Comparison of ENCODE assay signal across 18 cellular contexts in the genomic region with DNA sequence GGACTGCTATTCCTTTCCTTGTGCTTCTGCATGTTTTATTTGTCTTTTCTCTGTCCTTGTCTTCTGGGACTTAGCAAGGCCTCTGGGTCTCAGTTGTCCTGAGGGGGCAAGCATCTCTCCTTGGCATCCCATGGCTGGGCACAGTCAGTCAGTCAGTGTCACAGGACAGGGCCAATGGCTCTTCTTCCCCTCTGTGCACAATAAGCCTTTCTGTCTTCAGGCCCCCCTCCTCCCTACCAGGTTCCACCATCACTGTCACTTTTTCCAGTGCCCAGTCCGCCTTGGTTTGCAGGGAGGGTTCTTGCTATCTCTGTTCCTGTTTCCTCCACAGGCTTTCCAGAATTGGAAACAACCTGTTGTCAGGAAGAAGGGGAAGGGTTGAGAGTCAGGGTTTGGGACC. TPM values are rescaled to one million over a fixed set of nuclear protein-coding genes. Genes with fewer than 3 reads are reported as not detected.
A peak's percentile ranks its signal among the peaks of the same experiment; 100 is the strongest.
DNase-seq lines count a peak whose midpoint lies in the region; ATAC-seq, FAIRE-seq and TF ChIP-seq lines count a peak whose summit lies in the region.
"Had no signal": no experiment of that assay in that cellular context is flagged by ENCODE, and none has a peak within 500 bp of the region (broad histone marks: within the 10 kb centered on the region; RNA-seq: fewer than 3 reads in every experiment).

No MANE protein-coding gene starts in this region.

- WGBS in mesenchymal stem cell, result 100% methylated on average over 1 of the region's 1 CpG

- no peak for DNase-seq in natural killer cell
- DNase-seq in natural killer cell treated with Interleukin-12 subunit alpha and Interleukin-12 subunit beta and Interleukin-15 and Interleukin-18, amount 100 ng/mL, for 72 hours (ENCODE audit: low spot score), result no peak
- DNase-seq in T-helper 17 cell, result no peak
- no peak for DNase-seq in mesenchymal stem cell
- no peak for DNase-seq in GM19239 (ENCODE audit: insufficient read length, low spot score)
- DNase-seq: activated naive CD4-positive, alpha-beta T cell treated with anti-CD3 and anti-CD28 coated beads for 36 hours; AML-193; brain microvascular endothelial cell; dermis blood vessel endothelial cell; mammary epithelial cell; NCI-H2107; NCI-H69; right cardiac atrium had no signal

- no peak overlapping the region for H3K4ac ChIP-seq in mesenchymal stem cell (ENCODE audit: low read depth in 1 of 2, low read length in 2 of 2)

- H3K27ac Mint-ChIP-seq in natural killer cell, result peak overlapping the region; percentile 45 to 85
- peak overlapping the region in 1 of 2 donors; percentile 84 for H3K27ac Mint-ChIP-seq in natural killer cell treated with Interleukin-12 subunit alpha and Interleukin-12 subunit beta and Interleukin-15 and Interleukin-18, amount 100 ng/mL, for 72 hours
- H3K27ac Mint-ChIP-seq in T-helper 17 cell, result peak overlapping the region; percentile 91
- H3K27ac Mint-ChIP-seq: activated naive CD4-positive, alpha-beta T cell treated with anti-CD3 and anti-CD28 coated beads for 36 hours had no signal

- H3K4me2 ChIP-seq in mesenchymal stem cell (ENCODE audit: low read length, poor library complexity, severe bottlenecking), result no peak overlapping the region

- H3K9me3 ChIP-seq in T-helper 17 cell (ENCODE audit: control insufficient read depth, low read length, poor library complexity, severe bottlenecking) (no peaks in the 10 kb centered on the region), mesenchymal stem cell (ENCODE audit: control insufficient read depth, low read length) (no peaks in the 10 kb centered on the region)
- H3K9me3 ChIP-seq: suprapubic skin had no signal

- H3K36me3 Mint-ChIP-seq in natural killer cell, result no peaks in the 10 kb centered on the region
- peaks cover 13% of the 10 kb centered on the region for H3K36me3 Mint-ChIP-seq in natural killer cell treated with Interleukin-12 subunit alpha and Interleukin-12 subunit beta and Interleukin-15 and Interleukin-18, amount 100 ng/mL, for 72 hours
- H3K36me3 Mint-ChIP-seq in T-helper 17 cell (ENCODE audit: low read depth), result peaks cover 3% of the 10 kb centered on the region

- no peak overlapping the region for H3K9ac ChIP-seq in mesenchymal stem cell (ENCODE audit: low read length)

- FAIRE-seq in GM19239 (lab: Jason Lieb, UNC), result no peak

- no peak overlapping the region for H4K8ac ChIP-seq in mesenchymal stem cell (ENCODE audit: low read length)

- no peak overlapping the region for H2BK5ac ChIP-seq in mesenchymal stem cell (ENCODE audit: low read depth, low read length, poor library complexity, severe bottlenecking)

- peak overlapping the region; percentile 32 for H2BK15ac ChIP-seq in mesenchymal stem cell (ENCODE audit: low read depth, poor library complexity, severe bottlenecking)

- H3K4me1 Mint-ChIP-seq in natural killer cell, result peaks cover 49 to 61% of the 10 kb centered on the region in 2 donors
- H3K4me1 Mint-ChIP-seq in natural killer cell treated with Interleukin-12 subunit alpha and Interleukin-12 subunit beta and Interleukin-15 and Interleukin-18, amount 100 ng/mL, for 72 hours (ENCODE audit: low read depth in 2 of 2), result peaks cover 53 to 55% of the 10 kb centered on the region in 2 donors
- peaks cover 43% of the 10 kb centered on the region for H3K4me1 Mint-ChIP-seq in T-helper 17 cell

- no peak for TF ChIP-seq CTCF in natural killer cell (IDR thresholded peaks at IDR 0.05)

- peaks cover 0 to 20% of the 10 kb centered on the region in 2 experiments for H3K36me3 ChIP-seq in mesenchymal stem cell (ENCODE audit: control insufficient read depth in 1 of 2, insufficient read depth in 2 of 2, low read depth in 1 of 2, low read length in 2 of 2)
- H3K36me3 ChIP-seq: brain microvascular endothelial cell, suprapubic skin had no signal

- no peak overlapping the region for H2BK12ac ChIP-seq in mesenchymal stem cell (ENCODE audit: low read length in 2 of 2)

- H4K91ac ChIP-seq in mesenchymal stem cell (ENCODE audit: low read length), result no peak overlapping the region

- H3K79me1 ChIP-seq in mesenchymal stem cell (replicated peaks; ENCODE audit: low read length, poor library complexity, severe bottlenecking), result peaks cover 6% of the 10 kb centered on the region

- H3K27me3 Mint-ChIP-seq in natural killer cell (ENCODE audit: low read depth in 2 of 2), result no peaks in the 10 kb centered on the region
- H3K27me3 Mint-ChIP-seq in natural killer cell treated with Interleukin-12 subunit alpha and Interleukin-12 subunit beta and Interleukin-15 and Interleukin-18, amount 100 ng/mL, for 72 hours, result no peaks in the 10 kb centered on the region
- no peaks in the 10 kb centered on the region for H3K27me3 Mint-ChIP-seq in T-helper 17 cell
- H3K27me3 Mint-ChIP-seq: IgD-negative memory B cell had no signal

- H3K4me3 Mint-ChIP-seq in natural killer cell (peak overlapping the region; percentile 13), T-helper 17 cell (no peak overlapping the region)
- H3K4me3 Mint-ChIP-seq in natural killer cell treated with Interleukin-12 subunit alpha and Interleukin-12 subunit beta and Interleukin-15 and Interleukin-18, amount 100 ng/mL, for 72 hours, result no peak overlapping the region
- H3K4me3 Mint-ChIP-seq: activated naive CD4-positive, alpha-beta T cell treated with anti-CD3 and anti-CD28 coated beads for 36 hours had no signal

- H3K18ac ChIP-seq in mesenchymal stem cell (ENCODE audit: low read depth in 1 of 2, low read length in 2 of 2), result no peak overlapping the region

- no peaks in the 10 kb centered on the region for H3K27me3 ChIP-seq in mesenchymal stem cell (ENCODE audit: control insufficient read depth in 1 of 2, insufficient read depth in 1 of 2, low read length in 2 of 2)
- H3K27me3 ChIP-seq: brain microvascular endothelial cell, suprapubic skin had no signal

- no peak overlapping the region for H2BK120ac ChIP-seq in mesenchymal stem cell (ENCODE audit: low read depth, low read length)

- H3K9me3 Mint-ChIP-seq in natural killer cell, result no peaks in the 10 kb centered on the region
- H3K9me3 Mint-ChIP-seq in natural killer cell treated with Interleukin-12 subunit alpha and Interleukin-12 subunit beta and Interleukin-15 and Interleukin-18, amount 100 ng/mL, for 72 hours, result no peaks in the 10 kb centered on the region
- H3K9me3 Mint-ChIP-seq: activated naive CD4-positive, alpha-beta T cell treated with anti-CD3 and anti-CD28 coated beads for 36 hours; IgD-negative memory B cell had no signal

- intact Hi-C loops in natural killer cell (cut with micrococcal nuclease), result no loop called here

- H3K27ac ChIP-seq in mesenchymal stem cell (ENCODE audit: low read length, poor library complexity, severe bottlenecking), result no peak overlapping the region
- H3K27ac ChIP-seq: brain microvascular endothelial cell, SK-N-MC, suprapubic skin had no signal

- H3K4me1 ChIP-seq in mesenchymal stem cell (ENCODE audit: control insufficient read depth, insufficient read depth, low read depth, low read length), result peaks cover 27% of the 10 kb centered on the region

- H3K23ac ChIP-seq in mesenchymal stem cell (ENCODE audit: low read length in 2 of 2), result no peak overlapping the region

- no peak overlapping the region for H3K4me3 ChIP-seq in mesenchymal stem cell (ENCODE audit: insufficient read depth in 1 of 2, low read depth in 1 of 2, low read length in 2 of 2)
- H3K4me3 ChIP-seq: SK-N-MC, suprapubic skin had no signal

- peak overlapping the region in 1 of 2 experiments; percentile 19 for H3K14ac ChIP-seq in mesenchymal stem cell (ENCODE audit: low read length in 2 of 2)

- no peak overlapping the region for H2AK5ac ChIP-seq in mesenchymal stem cell (ENCODE audit: low read length, severe bottlenecking)

- no peak overlapping the region for H2AFZ ChIP-seq in mesenchymal stem cell (ENCODE audit: low read depth, low read length)

- ATAC-seq in natural killer cell (no peak), T-helper 17 cell (no peak), HG02678 (IDR thresholded peaks at IDR 0.05; ENCODE audit: unreplicated experiment) (no peak), HG02763 (IDR thresholded peaks at IDR 0.05; ENCODE audit: unreplicated experiment) (no peak)
- no peak for ATAC-seq in natural killer cell treated with Interleukin-12 subunit alpha and Interleukin-12 subunit beta and Interleukin-15 and Interleukin-18, amount 100 ng/mL, for 72 hours

RNA-seq across cellular contexts. Expression of a gene that starts 1.8 kb away (rescaled TPM):
- total RNA-seq in natural killer cell (10 to 100 TPM; 35.0 to 50.7 (median 36.7) TPM), T-helper 17 cell (10 to 100 TPM; 38.2 to 39.5 TPM)
- 10 to 100 TPM; 30.5 to 50.7 TPM for total RNA-seq in natural killer cell treated with Interleukin-12 subunit alpha and Interleukin-12 subunit beta and Interleukin-15 and Interleukin-18, amount 100 ng/mL, for 72 hours
- polyA plus RNA-seq in mesenchymal stem cell (2013, experiment 1 of 2), result 23.5 TPM
- 25.7 TPM for polyA plus RNA-seq in mesenchymal stem cell (2013, experiment 2 of 2)

RNA-seq across cellular contexts. Expression of a gene that starts 5.1 kb away (rescaled TPM):
- total RNA-seq in natural killer cell (100 to 1,000 TPM; 105 to 116 (median 111) TPM), T-helper 17 cell (100 to 1,000 TPM in 1 of 2 donors, 10 to 100 TPM in 1; 82.3 to 104 TPM)
- total RNA-seq in natural killer cell treated with Interleukin-12 subunit alpha and Interleukin-12 subunit beta and Interleukin-15 and Interleukin-18, amount 100 ng/mL, for 72 hours, result 100 to 1,000 TPM in 1 of 2 donors, 10 to 100 TPM in 1; 83.2 to 160 TPM
- polyA plus RNA-seq in mesenchymal stem cell (2013, experiment 1 of 2), result 11.3 TPM
- 11.9 TPM for polyA plus RNA-seq in mesenchymal stem cell (2013, experiment 2 of 2)

RNA-seq across cellular contexts. Expression of a gene that starts 13.1 kb away (rescaled TPM):
- total RNA-seq in natural killer cell, result 10 to 100 TPM; 65.0 to 75.0 (median 66.7) TPM
- 100 to 1,000 TPM; 116 to 149 TPM for total RNA-seq in natural killer cell treated with Interleukin-12 subunit alpha and Interleukin-12 subunit beta and Interleukin-15 and Interleukin-18, amount 100 ng/mL, for 72 hours
- total RNA-seq in T-helper 17 cell, result 10 to 100 TPM; 42.8 to 43.3 TPM
- 229 TPM for polyA plus RNA-seq in mesenchymal stem cell (2013, experiment 1 of 2)
- 235 TPM for polyA plus RNA-seq in mesenchymal stem cell (2013, experiment 2 of 2)

RNA-seq across cellular contexts. Expression of a gene that starts 20.0 kb away (rescaled TPM):
- total RNA-seq in natural killer cell, result 10 to 100 TPM; 10.4 to 13.3 (median 10.9) TPM
- total RNA-seq in natural killer cell treated with Interleukin-12 subunit alpha and Interleukin-12 subunit beta and Interleukin-15 and Interleukin-18, amount 100 ng/mL, for 72 hours, result 1 to 10 TPM; 4.7 to 6.4 TPM
- 1 to 10 TPM; 6.4 to 7.7 TPM for total RNA-seq in T-helper 17 cell
- 25.0 TPM for polyA plus RNA-seq in mesenchymal stem cell (2013, experiment 1 of 2)
- 23.9 TPM for polyA plus RNA-seq in mesenchymal stem cell (2013, experiment 2 of 2)

RNA-seq across cellular contexts. Expression of a gene that starts 21.2 kb away (rescaled TPM):
- total RNA-seq in natural killer cell (10 to 100 TPM; 21.3 to 21.7 (median 21.4) TPM), T-helper 17 cell (10 to 100 TPM; 15.6 to 17.8 TPM)
- total RNA-seq in natural killer cell treated with Interleukin-12 subunit alpha and Interleukin-12 subunit beta and Interleukin-15 and Interleukin-18, amount 100 ng/mL, for 72 hours, result 10 to 100 TPM; 24.9 to 37.1 TPM
- 39.8 TPM for polyA plus RNA-seq in mesenchymal stem cell (2013, experiment 1 of 2)
- 41.1 TPM for polyA plus RNA-seq in mesenchymal stem cell (2013, experiment 2 of 2)
